ENCODE assay signal across 16 cellular contexts in genomic region chr6:678515-678914, GRCh38. TPM values are rescaled to one million over a fixed set of nuclear protein-coding genes. Genes with fewer than 3 reads are reported as not detected.
DNase-seq lines count a peak whose midpoint lies in the region; ATAC-seq and TF ChIP-seq lines count a peak whose summit lies in the region.
"Had no signal": no experiment of that assay in that cellular context is flagged by ENCODE, and none has a peak within 500 bp of the region (broad histone marks: within the 10 kb centered on the region; RNA-seq: fewer than 3 reads in every experiment).

No MANE protein-coding gene starts in this region.

- no peak for TF ChIP-seq POLR2A in IMR-90 (IDR thresholded peaks at IDR 0.05; ENCODE audit: low read depth, low read length)

- DNase-seq in IMR-90 (no peak), adipocyte (ENCODE audit: low read depth) (no peak), hepatocyte (ENCODE audit: low spot score) (no peak), AG08395 (ENCODE audit: low spot score) (no peak), NOMO-1 treated with dmso at 0.1 percent for 144 hours (lab: John Stamatoyannopoulos, UW; ENCODE audit: unreplicated experiment) (no peak), left ventricle myocardium superior (no peak)
- no peak for DNase-seq in stimulated activated naive CD8-positive, alpha-beta T cell treated with anti-CD3 and anti-CD28 coated beads, Interleukin-15, Interleukin-2, amounts not matched to agents 100 U/mL and 50 U/mL, for 24 hours
- DNase-seq: BE2C; CD4-positive, alpha-beta memory T cell; DMS79; GM23248 had no signal

- H4K5ac ChIP-seq in IMR-90 (ENCODE audit: low read depth, low read length) = no peak overlapping the region

- POLR2A ChIA-PET in IMR-90 (lab: Charles Lee; ENCODE audit: unreplicated experiment) = no interaction called here

- no peak overlapping the region for H3K56ac ChIP-seq in IMR-90 (ENCODE audit: extremely low read depth, insufficient read depth, low read length)

- no peak overlapping the region for H4K91ac ChIP-seq in IMR-90 (ENCODE audit: insufficient read depth, low read depth, low read length)

- peaks cover 86% of the 10 kb centered on the region for H3K79me2 ChIP-seq in hepatocyte

- H3K36me3 ChIP-seq in IMR-90 (ENCODE audit: control insufficient read depth, insufficient read depth, low read length) (no peaks in the 10 kb centered on the region), adipocyte (ENCODE audit: control insufficient read depth, insufficient read depth, low read length, severe bottlenecking) (no peaks in the 10 kb centered on the region), hepatocyte (replicated peaks; ENCODE audit: insufficient read depth, low read depth) (no peaks in the 10 kb centered on the region)
- H3K36me3 ChIP-seq: BE2C, HAP-1 had no signal

- H3K4me1 ChIP-seq in IMR-90 (ENCODE audit: control insufficient read depth, insufficient read depth, low read length) = peaks cover 20% of the 10 kb centered on the region
- H3K4me1 ChIP-seq in adipocyte (ENCODE audit: control insufficient read depth, insufficient read depth, low read length) = peaks cover 19% of the 10 kb centered on the region
- no peaks in the 10 kb centered on the region for H3K4me1 ChIP-seq in hepatocyte (ENCODE audit: insufficient read depth)
- H3K4me1 ChIP-seq: BE2C had no signal

- H3K18ac ChIP-seq in IMR-90 (ENCODE audit: low read depth, low read length) = no peak overlapping the region

- H2BK120ac ChIP-seq in IMR-90 (ENCODE audit: low read depth, low read length) = peak overlapping the region; percentile 68; the same call in 1 of the 2 replicates

- 0 out of 4 replicates have a peak overlapping the region, but pooled peaks of 1 of the 2 experiments have one; percentile 60 for H4K8ac ChIP-seq in IMR-90 (ENCODE audit: low read depth in 2 of 2, low read length in 2 of 2)

- H3K27ac ChIP-seq in IMR-90 (ENCODE audit: insufficient read depth, low read length) = no peak overlapping the region
- H3K27ac ChIP-seq in hepatocyte = no peak overlapping the region
- H3K27ac ChIP-seq: C4-2B, GM23248, HL-60 had no signal

- H2AFZ ChIP-seq in IMR-90 (replicated peaks; ENCODE audit: low read length, poor library complexity) (no peak overlapping the region), hepatocyte (no peak overlapping the region)
- H2AFZ ChIP-seq: GM23248 had no signal

- CTCF ChIA-PET in IMR-90 (lab: Yijun Ruan, JAX) = no interaction called here

- no peak overlapping the region for H3K9ac ChIP-seq in IMR-90 (ENCODE audit: low read depth, low read length)
- H3K9ac ChIP-seq in adipocyte (ENCODE audit: low read length) = peak overlapping the region; percentile 66
- H3K9ac ChIP-seq: GM23248 had no signal

- no peak overlapping the region for H3K4ac ChIP-seq in IMR-90 (ENCODE audit: low read depth, low read length)

- H3K4me2 ChIP-seq in IMR-90 (ENCODE audit: low read depth, low read length) (0 out of 2 replicates have a peak overlapping the region, but pooled peaks have one; percentile 25), hepatocyte (peak overlapping the region; percentile 39)

- no peaks in the 10 kb centered on the region for H3K9me3 ChIP-seq in IMR-90 (ENCODE audit: control insufficient read depth, insufficient read depth, low read length)
- no peaks in the 10 kb centered on the region for H3K9me3 ChIP-seq in adipocyte (ENCODE audit: control insufficient read depth, low read length)
- no peaks in the 10 kb centered on the region for H3K9me3 ChIP-seq in hepatocyte (ENCODE audit: low read depth)
- H3K9me3 ChIP-seq: BE2C, HAP-1 had no signal

- 32% methylated on average over 3 of the region's 3 CpGs; no CpG with 5 or more reads in 1 of the 2 experiments for WGBS in IMR-90 (ENCODE audit: extremely low coverage in 2 of 2, insufficient read length in 1 of 2), 2 experiments
- WGBS in hepatocyte (ENCODE audit: low lambda C conversion rate, missing lambda C conversion rate) = 36% methylated on average over 3 of the region's 3 CpGs

- in situ Hi-C loops in IMR-90 (cut with MboI; ENCODE audit: low sequenced_read_pairs) = no loop called here

- ATAC-seq in IMR-90 (ENCODE audit: low read depth) (peak; percentile 53), left ventricle myocardium superior (no peak)
- no peak for ATAC-seq in stimulated activated naive CD8-positive, alpha-beta T cell treated with anti-CD3 and anti-CD28 coated beads, Interleukin-15, Interleukin-2, amounts not matched to agents 100 U/mL and 50 U/mL, for 24 hours
- ATAC-seq: GM12878 had no signal

- dilution Hi-C loops in IMR-90 (cut with HindIII; ENCODE audit: low sequenced_read_pairs, unreplicated experiment) = no loop called here

- H3K9me2 ChIP-seq in hepatocyte (replicated peaks; ENCODE audit: insufficient read depth) = no peaks in the 10 kb centered on the region

- H4K20me1 ChIP-seq in IMR-90 (ENCODE audit: insufficient read depth, low read length) (peaks cover 17% of the 10 kb centered on the region), hepatocyte (ENCODE audit: insufficient read depth, poor library complexity, severe bottlenecking) (no peaks in the 10 kb centered on the region)

- no peak overlapping the region for H2AK9ac ChIP-seq in IMR-90 (replicated peaks; ENCODE audit: low read depth, low read length, poor library complexity)

- intact Hi-C loops in IMR-90 (cut with micrococcal nuclease) (no loop called here), left ventricle myocardium superior (cut with micrococcal nuclease) (no loop called here)

- no TSS peak for BruUV-seq in IMR-90 (replicated peaks; lab: Mats Ljungman, UMichigan)

- TF ChIP-seq CTCF in IMR-90 (conservative IDR thresholded peaks at IDR 0.05; ENCODE audit: low read depth, low read length) (no peak), hepatocyte (IDR thresholded peaks at IDR 0.05; ENCODE audit: poor library complexity) (no peak)

- H2BK5ac ChIP-seq in IMR-90 (ENCODE audit: low read depth, low read length, poor library complexity, severe bottlenecking) = no peak overlapping the region

- TF ChIP-seq RAD21 in IMR-90 (IDR thresholded peaks at IDR 0.05; ENCODE audit: low read length) = no peak

- H3K27me3 ChIP-seq in IMR-90 (ENCODE audit: control insufficient read depth, insufficient read depth, low read length) (no peaks in the 10 kb centered on the region), adipocyte (replicated peaks; ENCODE audit: control insufficient read depth, insufficient read depth, low read length) (no peaks in the 10 kb centered on the region), hepatocyte (no peaks in the 10 kb centered on the region)
- H3K27me3 ChIP-seq: BE2C had no signal

- no peak overlapping the region for H3K14ac ChIP-seq in IMR-90 (replicated peaks; ENCODE audit: low read depth, low read length)

- no peak overlapping the region for H2AK5ac ChIP-seq in IMR-90 (ENCODE audit: low read depth, low read length)

- peak overlapping the region; percentile 68 for H3K23ac ChIP-seq in IMR-90 (ENCODE audit: low read depth, low read length)

- peaks cover 16% of the 10 kb centered on the region for H3K9me1 ChIP-seq in IMR-90 (ENCODE audit: insufficient read depth, low read length)

- no peak overlapping the region for H2BK20ac ChIP-seq in IMR-90 (ENCODE audit: low read depth, low read length)

- H3K79me1 ChIP-seq in IMR-90 (ENCODE audit: low read depth in 1 of 2, low read length in 2 of 2) = peaks cover 36 to 68% of the 10 kb centered on the region in 2 experiments

- H3K4me3 ChIP-seq in IMR-90 (ENCODE audit: insufficient read depth, low read depth, low read length) = no peak overlapping the region
- H3K4me3 ChIP-seq in adipocyte (ENCODE audit: low read length) = no peak overlapping the region
- no peak overlapping the region for H3K4me3 ChIP-seq in hepatocyte
- H3K4me3 ChIP-seq: GM12878, GM23248, HAP-1 had no signal

- H2BK15ac ChIP-seq in IMR-90 (ENCODE audit: low read depth, low read length) = no peak overlapping the region

TF ChIP-seq in IMR-90, 13 proteins besides CTCF, POLR2A, EP300 and RAD21 (continues in another document):
- TF ChIP-seq MXI1 (IDR thresholded peaks at IDR 0.05; ENCODE audit: borderline replicate concordance, low read depth, low read length) (no peak), CHD1 (IDR thresholded peaks at IDR 0.05; ENCODE audit: low read depth, low read length) (no peak), RFX5 (IDR thresholded peaks at IDR 0.05; ENCODE audit: low read depth, low read length) (no peak), MAFK (IDR thresholded peaks at IDR 0.05; ENCODE audit: low read depth, low read length) (no peak), RCOR1 (IDR thresholded peaks at IDR 0.05; ENCODE audit: insufficient replicate concordance, low read length) (no peak), BHLHE40 (IDR thresholded peaks at IDR 0.05; ENCODE audit: low read depth, low read length) (no peak), MAZ (IDR thresholded peaks at IDR 0.05; ENCODE audit: borderline replicate concordance, low read depth, low read length) (no peak), CEBPB (IDR thresholded peaks at IDR 0.05; ENCODE audit: low read depth, low read length) (no peak), USF2 (IDR thresholded peaks at IDR 0.05; ENCODE audit: low read depth, low read length) (no peak), NFE2L2 (IDR thresholded peaks at IDR 0.05; ENCODE audit: low read depth, low read length) (no peak), FOS (IDR thresholded peaks at IDR 0.05; ENCODE audit: low read depth, low read length) (no peak)

RNA-seq across cellular contexts. Expression of gene EXOC2, which starts 14.4 kb away (rescaled TPM):
- 37.3 and 39.4 TPM in 2 replicates for total RNA-seq in IMR-90 (2012; rRNA removed)
- 12.8 and 13.1 TPM in 2 replicates for polyA plus RNA-seq in IMR-90 (2012; rRNA removed)
- 5.9 and 6.1 TPM in 2 replicates for polyA plus RNA-seq in IMR-90 (2012; cell fraction: cytosol; rRNA removed)
- 6.9 and 14.1 TPM in 2 replicates for polyA plus RNA-seq in IMR-90 (2012; cell fraction: nucleus; rRNA removed; ENCODE audit: low replicate concordance)
- total RNA-seq in hepatocyte = 27.0 and 32.5 TPM in 2 replicates
- 15.4 and 16.9 TPM in 2 replicates for polyA plus RNA-seq in hepatocyte
- total RNA-seq in left ventricle myocardium superior = 12.7 TPM

RNA-seq across cellular contexts. Expression of gene HUS1B, which starts 21.6 kb away (rescaled TPM):
- total RNA-seq in IMR-90 (2012; rRNA removed) = 0.36 and 0.56 TPM in 2 replicates
- polyA plus RNA-seq in IMR-90 (2012; rRNA removed) = 0.39 and 0.59 TPM in 2 replicates
- polyA plus RNA-seq in IMR-90 (2012; cell fraction: cytosol; rRNA removed) = 0.29 and 0.60 TPM in 2 replicates
- polyA plus RNA-seq in IMR-90 (2012; cell fraction: nucleus; rRNA removed; ENCODE audit: low replicate concordance) = 0.79 and 1.5 TPM in 2 replicates
- 0.33 and 1.2 TPM in 2 replicates for total RNA-seq in hepatocyte
- polyA plus RNA-seq in hepatocyte = 0.45 and 1.2 TPM in 2 replicates
- not detected for total RNA-seq in left ventricle myocardium superior
- total RNA-seq: G401 had no signal
- polyA plus RNA-seq: GM23248 had no signal
